17 cellular contexts compared by ENCODE assay signal in the genomic region with DNA sequence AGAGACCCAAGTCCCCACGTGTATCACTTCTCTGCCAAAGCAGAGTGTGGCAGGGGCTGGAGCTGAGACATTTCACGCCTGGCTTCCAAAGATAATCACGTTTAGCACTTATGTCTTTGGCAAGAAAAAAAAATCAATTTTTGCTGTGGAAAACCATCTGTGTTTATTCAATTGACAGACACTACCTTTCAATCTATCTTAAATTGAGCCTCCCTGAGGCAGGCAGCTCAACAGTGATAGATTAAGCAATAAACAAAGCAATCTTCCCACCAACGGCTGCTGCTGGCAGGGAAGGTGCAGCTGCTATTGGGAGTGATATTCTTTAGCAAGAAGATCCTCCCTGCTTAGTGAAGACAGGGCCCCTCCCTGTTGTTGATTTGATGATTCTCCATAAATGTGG. TPM values are rescaled to one million over a fixed set of nuclear protein-coding genes. Genes with fewer than 3 reads are reported as not detected.
"Had no signal": no experiment of that assay in that cellular context is flagged by ENCODE, and none has a peak within 500 bp of the region (broad histone marks: within the 10 kb centered on the region; RNA-seq: fewer than 3 reads in every experiment).

No MANE protein-coding gene starts in this region.

- DNase-seq: activated B cell treated with CpG ODN at 0.5 μM for 24 hours; activated CD4-positive, alpha-beta T cell treated with anti-CD3 and anti-CD28 coated beads, Interleukin-2, amount 50 U/mL, for 1 hour; activated naive CD4-positive, alpha-beta T cell treated with anti-CD3 and anti-CD28 coated beads, Interleukin-2, amount 10 ng/mL, durations not matched to agents 7 days and 5 days; activated T-cell treated with anti-CD3 and anti-CD28 coated beads for 4 hours; effector CD4-positive, alpha-beta T cell; heart left ventricle; left lung; stimulated activated CD4-positive, alpha-beta T cell treated with anti-CD3 and anti-CD28 coated beads, Interleukin-4, amount 100 ng/mL, for 1 hour; stimulated activated naive CD8-positive, alpha-beta T cell treated with anti-CD3 and anti-CD28 coated beads, Interleukin-15, amount 100 ng/mL, for 72 hours had no signal

- H3K4me3 Mint-ChIP-seq: activated B cell treated with CpG ODN at 0.5 μM for 24 hours; activated naive CD4-positive, alpha-beta T cell treated with anti-CD3 and anti-CD28 coated beads, Interleukin-2, amount 10 ng/mL, durations not matched to agents 7 days and 5 days; natural killer cell treated with Interleukin-12 subunit alpha and Interleukin-12 subunit beta and Interleukin-15 and Interleukin-18, amount 100 ng/mL, for 72 hours; stimulated activated naive CD8-positive, alpha-beta T cell treated with anti-CD3 and anti-CD28 coated beads, Interleukin-15, amount 100 ng/mL, for 72 hours had no signal

- H3K36me3 Mint-ChIP-seq: activated naive CD4-positive, alpha-beta T cell treated with anti-CD3 and anti-CD28 coated beads, Interleukin-2, amount 10 ng/mL, durations not matched to agents 7 days and 5 days; natural killer cell treated with Interleukin-12 subunit alpha and Interleukin-12 subunit beta and Interleukin-15 and Interleukin-18, amount 100 ng/mL, for 72 hours had no signal

- H3K27ac Mint-ChIP-seq: activated B cell treated with CpG ODN at 0.5 μM for 24 hours; activated naive CD4-positive, alpha-beta T cell treated with anti-CD3 and anti-CD28 coated beads, Interleukin-2, amount 10 ng/mL, durations not matched to agents 7 days and 5 days; activated T-helper 2 cell treated with anti-CD3 and anti-CD28 coated beads, Interferon-gamma antibody, Interleukin-2, Interleukin-4, amounts not matched to agents 10 μg/mL and 5 μg/mL and 100 μg/mL, durations not matched to agents 14 hours and 24 hours and 36 hours; natural killer cell treated with Interleukin-12 subunit alpha and Interleukin-12 subunit beta and Interleukin-15 and Interleukin-18, amount 100 ng/mL, for 72 hours; stimulated activated naive CD8-positive, alpha-beta T cell treated with anti-CD3 and anti-CD28 coated beads, Interleukin-15, amount 100 ng/mL, for 72 hours had no signal

- H3K9me3 Mint-ChIP-seq: activated B cell treated with CpG ODN at 0.5 μM for 24 hours; activated naive CD4-positive, alpha-beta T cell treated with anti-CD3 and anti-CD28 coated beads, Interleukin-2, amount 10 ng/mL, durations not matched to agents 7 days and 5 days; activated T-helper 2 cell treated with anti-CD3 and anti-CD28 coated beads, Interferon-gamma antibody, Interleukin-2, Interleukin-4, amounts not matched to agents 10 μg/mL and 5 μg/mL and 100 μg/mL, durations not matched to agents 14 hours and 24 hours and 36 hours; natural killer cell treated with Interleukin-12 subunit alpha and Interleukin-12 subunit beta and Interleukin-15 and Interleukin-18, amount 100 ng/mL, for 72 hours; stimulated activated naive CD8-positive, alpha-beta T cell treated with anti-CD3 and anti-CD28 coated beads, Interleukin-15, amount 100 ng/mL, for 72 hours had no signal

- H3K4me1 Mint-ChIP-seq: activated B cell treated with CpG ODN at 0.5 μM for 24 hours; activated naive CD4-positive, alpha-beta T cell treated with anti-CD3 and anti-CD28 coated beads, Interleukin-2, amount 10 ng/mL, durations not matched to agents 7 days and 5 days; stimulated activated naive CD8-positive, alpha-beta T cell treated with anti-CD3 and anti-CD28 coated beads, Interleukin-15, amount 100 ng/mL, for 72 hours had no signal

- H3K27me3 Mint-ChIP-seq: activated B cell treated with CpG ODN at 0.5 μM for 24 hours; activated naive CD4-positive, alpha-beta T cell treated with anti-CD3 and anti-CD28 coated beads, Interleukin-2, amount 10 ng/mL, durations not matched to agents 7 days and 5 days; stimulated activated naive CD8-positive, alpha-beta T cell treated with anti-CD3 and anti-CD28 coated beads, Interleukin-15, amount 100 ng/mL, for 72 hours had no signal

RNA-seq across cellular contexts. Expression of a gene that starts 11.7 kb away (rescaled TPM):
- total RNA-seq: activated B cell treated with CpG ODN at 0.5 μM for 24 hours; activated CD8-positive, alpha-beta memory T cell treated with anti-CD3 and anti-CD28 coated beads for 36 hours; activated T-helper 2 cell treated with anti-CD3 and anti-CD28 coated beads, Interferon-gamma antibody, Interleukin-2, Interleukin-4, amounts not matched to agents 10 μg/mL and 5 μg/mL and 100 μg/mL, durations not matched to agents 14 hours and 24 hours and 36 hours; fibroblast of lung; frontal cortex; left lung; natural killer cell treated with Interleukin-12 subunit alpha and Interleukin-12 subunit beta and Interleukin-15 and Interleukin-18, amount 100 ng/mL, for 72 hours; osteocyte; thoracic aorta; urinary bladder had no signal

RNA-seq across cellular contexts. Expression of a gene that starts 32.2 kb away (rescaled TPM):
- total RNA-seq: activated T-helper 2 cell treated with anti-CD3 and anti-CD28 coated beads, Interferon-gamma antibody, Interleukin-2, Interleukin-4, amounts not matched to agents 10 μg/mL and 5 μg/mL and 100 μg/mL, durations not matched to agents 14 hours and 24 hours and 36 hours; thoracic aorta had no signal
